ENCODE assay signal across 18 cellular contexts in the genomic region with DNA sequence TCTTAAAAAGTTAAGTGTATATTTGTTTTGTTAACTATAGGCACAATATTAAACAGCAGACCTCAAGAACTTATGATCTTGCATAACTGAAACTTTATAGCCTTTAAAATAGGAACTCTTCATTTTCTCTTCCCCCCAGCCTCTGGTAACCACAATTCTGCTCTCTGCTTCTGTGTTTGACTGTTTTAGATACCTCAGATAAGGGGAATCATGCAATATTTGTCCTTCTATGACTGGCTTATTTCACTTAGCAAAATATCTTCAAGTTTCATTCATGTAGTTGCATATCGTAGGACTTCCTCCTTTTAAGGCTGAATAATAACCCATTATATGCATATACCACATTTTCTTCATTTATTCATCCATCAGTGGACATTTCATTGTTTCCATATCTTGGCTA.
DNase-seq lines count a peak whose midpoint lies in the region; ATAC-seq and TF ChIP-seq lines count a peak whose summit lies in the region.
"Had no signal": no experiment of that assay in that cellular context is flagged by ENCODE, and none has a peak within 500 bp of the region (broad histone marks: within the 10 kb centered on the region; RNA-seq: fewer than 3 reads in every experiment).

No MANE protein-coding gene starts in this region.

- CTCF ChIA-PET in CD4-positive, alpha-beta memory T cell (lab: Charles Lee; ENCODE audit: partially characterized antibody) = no interaction called here

- H3K4me3 Mint-ChIP-seq in CD4-positive, alpha-beta memory T cell = no peak overlapping the region
- H3K4me3 Mint-ChIP-seq: activated CD4-positive, alpha-beta T cell treated with anti-CD3 and anti-CD28 coated beads for 36 hours; IgD-negative memory B cell; naive thymus-derived CD4-positive, alpha-beta T cell; T-cell had no signal

- in situ Hi-C loops in GM13977 (cut with MboI; ENCODE audit: low pct_unique_long_range_greater_than_20kb, low sequenced_read_pairs, unreplicated experiment) = no loop called here

- no peaks in the 10 kb centered on the region for H3K27me3 ChIP-seq in CD4-positive, alpha-beta memory T cell (ENCODE audit: insufficient read depth, low read length)
- H3K27me3 ChIP-seq: BLaER1, gastrocnemius medialis had no signal

- H3K36me3 ChIP-seq in CD4-positive, alpha-beta memory T cell (ENCODE audit: insufficient read depth, low read length) = no peaks in the 10 kb centered on the region
- H3K36me3 ChIP-seq: BLaER1, gastrocnemius medialis had no signal

- peaks cover 0 to 18% (median 15%) of the 10 kb centered on the region in 8 donors for H3K9me3 Mint-ChIP-seq in CD4-positive, alpha-beta memory T cell

- intact Hi-C loops in CD4-positive, alpha-beta memory T cell (cut with micrococcal nuclease) = no loop called here

- H3K36me3 Mint-ChIP-seq in CD4-positive, alpha-beta memory T cell = no peaks in the 10 kb centered on the region
- H3K36me3 Mint-ChIP-seq: T-cell had no signal

- DNase-seq in SIG-M5 (lab: John Stamatoyannopoulos, UW) (peak; percentile 85), HT-29 (ENCODE audit: low spot score) (no peak), GM13977 (ENCODE audit: low spot score) (no peak)
- DNase-seq in CD4-positive, alpha-beta memory T cell = no peak
- DNase-seq: activated CD4-positive, alpha-beta T cell treated with anti-CD3 and anti-CD28 coated beads for 36 hours; effector CD4-positive, alpha-beta T cell; gastrocnemius medialis; naive thymus-derived CD4-positive, alpha-beta T cell; NCI-H1930; retina; stimulated activated CD4-positive, alpha-beta T cell treated with anti-CD3 and anti-CD28 coated beads, Interleukin-4, amount 100 ng/mL, for 1 hour; T-cell had no signal

- H3K27ac ChIP-seq in CD4-positive, alpha-beta memory T cell (ENCODE audit: low read depth, low read length) = no peak overlapping the region
- H3K27ac ChIP-seq: BLaER1, gastrocnemius medialis had no signal

- no peak for TF ChIP-seq CTCF in GM13977 (IDR thresholded peaks at IDR 0.05; ENCODE audit: extremely low read depth, insufficient read depth, missing control alignments)

- peaks cover 0 to 2% of the 10 kb centered on the region in 2 donors for H3K27me3 Mint-ChIP-seq in CD4-positive, alpha-beta memory T cell
- H3K27me3 Mint-ChIP-seq: activated CD4-positive, alpha-beta T cell treated with anti-CD3 and anti-CD28 coated beads for 36 hours; IgD-negative memory B cell had no signal

- H3K4me3 ChIP-seq in CD4-positive, alpha-beta memory T cell (ENCODE audit: low read length in 2 of 2) = no peak overlapping the region
- H3K4me3 ChIP-seq: BLaER1, gastrocnemius medialis had no signal

- H3K4me1 ChIP-seq in CD4-positive, alpha-beta memory T cell (ENCODE audit: insufficient read depth, low read length) = no peaks in the 10 kb centered on the region
- H3K4me1 ChIP-seq: BLaER1, gastrocnemius medialis had no signal

- POLR2A ChIA-PET in CD4-positive, alpha-beta memory T cell (lab: Charles Lee; ENCODE audit: partially characterized antibody) = no interaction called here

- H3K27ac Mint-ChIP-seq in CD4-positive, alpha-beta memory T cell = no peak overlapping the region
- H3K27ac Mint-ChIP-seq: activated CD4-positive, alpha-beta T cell treated with anti-CD3 and anti-CD28 coated beads for 36 hours; IgD-negative memory B cell; T-cell had no signal

- no peaks in the 10 kb centered on the region for H3K9me3 ChIP-seq in CD4-positive, alpha-beta memory T cell (ENCODE audit: control insufficient read depth in 1 of 2, low read length in 2 of 2)

- ATAC-seq in GM18502 (IDR thresholded peaks at IDR 0.05; ENCODE audit: poor library complexity, unreplicated experiment) = peak; percentile 97
- ATAC-seq in GM21526 (IDR thresholded peaks at IDR 0.05; ENCODE audit: low FRiP score, unreplicated experiment) = peak; percentile 79
- peak; percentile 67 for ATAC-seq in HG03354 (IDR thresholded peaks at IDR 0.05; ENCODE audit: poor library complexity, severe bottlenecking, unreplicated experiment)
- ATAC-seq in GM21717 (IDR thresholded peaks at IDR 0.05; ENCODE audit: unreplicated experiment) = no peak
- ATAC-seq: activated CD4-positive, alpha-beta T cell treated with anti-CD3 and anti-CD28 coated beads for 36 hours; gastrocnemius medialis; naive thymus-derived CD4-positive, alpha-beta T cell; T-cell had no signal

- H3K4me1 Mint-ChIP-seq in CD4-positive, alpha-beta memory T cell = peaks cover 0 to 2% (median 0%) of the 10 kb centered on the region in 4 donors
- H3K4me1 Mint-ChIP-seq: activated CD4-positive, alpha-beta T cell treated with anti-CD3 and anti-CD28 coated beads for 36 hours had no signal
